Comparison of ENCODE assay signal across 1 cellular context in the genomic region with DNA sequence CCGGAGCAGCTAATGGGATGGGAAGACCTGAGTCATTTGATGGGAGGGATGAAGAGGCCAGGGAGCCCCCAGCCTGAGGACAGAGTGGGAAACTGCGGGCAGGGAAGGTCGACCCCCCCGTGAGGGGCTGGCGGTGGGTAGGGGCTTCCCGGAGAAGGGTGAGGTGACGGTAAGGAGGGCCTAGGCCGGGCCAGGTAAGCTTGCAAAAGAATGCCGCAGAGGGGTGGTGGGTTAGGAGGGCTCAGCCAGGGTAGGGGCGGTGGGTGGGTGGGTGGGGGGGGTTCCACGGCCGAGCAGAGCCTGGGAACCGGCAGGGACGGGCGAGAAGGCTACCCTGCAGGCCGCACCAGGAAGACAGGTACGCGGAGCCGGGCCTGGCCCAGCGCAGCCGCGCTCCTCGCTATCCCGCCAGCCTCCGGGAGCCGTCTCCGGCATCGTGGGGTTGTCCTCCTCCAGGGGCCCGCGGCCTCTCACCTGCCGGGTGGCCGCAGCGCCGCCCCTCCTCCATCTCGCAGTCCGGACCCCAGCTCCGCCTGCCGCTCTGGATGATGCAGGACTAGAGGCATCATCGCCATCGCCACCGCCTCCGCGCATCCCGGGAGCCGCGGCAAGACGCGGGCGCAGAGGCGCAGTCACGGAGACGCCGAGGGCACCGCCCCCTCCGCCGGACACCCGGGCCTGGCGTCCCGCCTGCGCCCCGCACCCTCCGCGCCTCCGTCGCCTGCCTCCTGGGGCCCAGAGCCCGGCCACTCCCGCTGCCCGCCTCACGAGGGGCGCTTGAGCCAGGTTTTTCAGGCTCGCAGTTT.
TF ChIP-seq lines count a peak whose summit lies in the region.

A gene (minus strand): TSS at position 614 of the 806 bp plus-strand sequence. CDS start 5,211 bp downstream, outside the sequence.

TF ChIP-seq in SK-N-SH, 30 proteins besides CTCF, POLR2A, EP300 and RAD21 (continued from another document):
- TF ChIP-seq, protein P1, sequence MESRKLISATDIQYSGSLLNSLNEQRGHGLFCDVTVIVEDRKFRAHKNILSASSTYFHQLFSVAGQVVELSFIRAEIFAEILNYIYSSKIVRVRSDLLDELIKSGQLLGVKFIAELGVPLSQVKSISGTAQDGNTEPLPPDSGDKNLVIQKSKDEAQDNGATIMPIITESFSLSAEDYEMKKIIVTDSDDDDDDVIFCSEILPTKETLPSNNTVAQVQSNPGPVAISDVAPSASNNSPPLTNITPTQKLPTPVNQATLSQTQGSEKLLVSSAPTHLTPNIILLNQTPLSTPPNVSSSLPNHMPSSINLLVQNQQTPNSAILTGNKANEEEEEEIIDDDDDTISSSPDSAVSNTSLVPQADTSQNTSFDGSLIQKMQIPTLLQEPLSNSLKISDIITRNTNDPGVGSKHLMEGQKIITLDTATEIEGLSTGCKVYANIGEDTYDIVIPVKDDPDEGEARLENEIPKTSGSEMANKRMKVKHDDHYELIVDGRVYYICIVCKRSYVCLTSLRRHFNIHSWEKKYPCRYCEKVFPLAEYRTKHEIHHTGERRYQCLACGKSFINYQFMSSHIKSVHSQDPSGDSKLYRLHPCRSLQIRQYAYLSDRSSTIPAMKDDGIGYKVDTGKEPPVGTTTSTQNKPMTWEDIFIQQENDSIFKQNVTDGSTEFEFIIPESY (IDR thresholded peaks at IDR 0.05; ENCODE audit: borderline replicate concordance, low read depth): no peak
- TF ChIP-seq NRF1 (IDR thresholded peaks at IDR 0.05; ENCODE audit: low read depth, low read length): no peak
- no peak for TF ChIP-seq EZH2phosphoT487 (IDR thresholded peaks at IDR 0.05; ENCODE audit: borderline replicate concordance, low read depth)
- TF ChIP-seq NFIC (IDR thresholded peaks at IDR 0.05; ENCODE audit: borderline replicate concordance): no peak
- TF ChIP-seq, protein P2, sequence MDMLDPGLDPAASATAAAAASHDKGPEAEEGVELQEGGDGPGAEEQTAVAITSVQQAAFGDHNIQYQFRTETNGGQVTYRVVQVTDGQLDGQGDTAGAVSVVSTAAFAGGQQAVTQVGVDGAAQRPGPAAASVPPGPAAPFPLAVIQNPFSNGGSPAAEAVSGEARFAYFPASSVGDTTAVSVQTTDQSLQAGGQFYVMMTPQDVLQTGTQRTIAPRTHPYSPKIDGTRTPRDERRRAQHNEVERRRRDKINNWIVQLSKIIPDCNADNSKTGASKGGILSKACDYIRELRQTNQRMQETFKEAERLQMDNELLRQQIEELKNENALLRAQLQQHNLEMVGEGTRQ (IDR thresholded peaks at IDR 0.05; ENCODE audit: borderline replicate concordance, low read depth, low read length): no peak
- TF ChIP-seq SMC3 (IDR thresholded peaks at IDR 0.05; ENCODE audit: low read depth, low read length): no peak
- TF ChIP-seq ELF1 (IDR thresholded peaks at IDR 0.05): no peak
- TF ChIP-seq, protein P3, sequence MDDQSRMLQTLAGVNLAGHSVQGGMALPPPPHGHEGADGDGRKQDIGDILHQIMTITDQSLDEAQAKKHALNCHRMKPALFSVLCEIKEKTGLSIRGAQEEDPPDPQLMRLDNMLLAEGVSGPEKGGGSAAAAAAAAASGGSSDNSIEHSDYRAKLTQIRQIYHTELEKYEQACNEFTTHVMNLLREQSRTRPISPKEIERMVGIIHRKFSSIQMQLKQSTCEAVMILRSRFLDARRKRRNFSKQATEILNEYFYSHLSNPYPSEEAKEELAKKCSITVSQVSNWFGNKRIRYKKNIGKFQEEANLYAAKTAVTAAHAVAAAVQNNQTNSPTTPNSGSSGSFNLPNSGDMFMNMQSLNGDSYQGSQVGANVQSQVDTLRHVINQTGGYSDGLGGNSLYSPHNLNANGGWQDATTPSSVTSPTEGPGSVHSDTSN (IDR thresholded peaks at IDR 0.05): no peak
- TF ChIP-seq TCF12 (IDR thresholded peaks at IDR 0.05): no peak
- TF ChIP-seq JUND (IDR thresholded peaks at IDR 0.05): no peak
- TF ChIP-seq, protein P4, sequence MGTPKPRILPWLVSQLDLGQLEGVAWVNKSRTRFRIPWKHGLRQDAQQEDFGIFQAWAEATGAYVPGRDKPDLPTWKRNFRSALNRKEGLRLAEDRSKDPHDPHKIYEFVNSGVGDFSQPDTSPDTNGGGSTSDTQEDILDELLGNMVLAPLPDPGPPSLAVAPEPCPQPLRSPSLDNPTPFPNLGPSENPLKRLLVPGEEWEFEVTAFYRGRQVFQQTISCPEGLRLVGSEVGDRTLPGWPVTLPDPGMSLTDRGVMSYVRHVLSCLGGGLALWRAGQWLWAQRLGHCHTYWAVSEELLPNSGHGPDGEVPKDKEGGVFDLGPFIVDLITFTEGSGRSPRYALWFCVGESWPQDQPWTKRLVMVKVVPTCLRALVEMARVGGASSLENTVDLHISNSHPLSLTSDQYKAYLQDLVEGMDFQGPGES (IDR thresholded peaks at IDR 0.05; ENCODE audit: low read depth, low read length): no peak
- TF ChIP-seq RCOR1 (IDR thresholded peaks at IDR 0.05; ENCODE audit: low read length): no peak
- no peak for TF ChIP-seq GATA2 (CRISPR knock-in tag; IDR thresholded peaks at IDR 0.05)
- TF ChIP-seq FOXJ3 (CRISPR knock-in tag; IDR thresholded peaks at IDR 0.05): no peak
- TF ChIP-seq MEF2A (IDR thresholded peaks at IDR 0.05; ENCODE audit: borderline replicate concordance, low read depth): no peak
